ENCODE assay signal across 8 cellular contexts in genomic region chr14:90759370-90760054, GRCh38. TPM values are rescaled to one million over a fixed set of nuclear protein-coding genes. Genes with fewer than 3 reads are reported as not detected.
DNase-seq lines count a peak whose midpoint lies in the region; ATAC-seq and TF ChIP-seq lines count a peak whose summit lies in the region.

No MANE protein-coding gene starts in this region.

- ATAC-seq in GM18517 (IDR thresholded peaks at IDR 0.05; ENCODE audit: unreplicated experiment): peak; percentile 50
- ATAC-seq in HG03175 (IDR thresholded peaks at IDR 0.05; ENCODE audit: unreplicated experiment): peak; percentile 35
- ATAC-seq in upper lobe of right lung: no peak
- ATAC-seq in GM18520 (IDR thresholded peaks at IDR 0.05; ENCODE audit: unreplicated experiment): no peak

- peaks cover 10% of the 10 kb centered on the region for H3K4me1 Mint-ChIP-seq in chondrocyte (ENCODE audit: low read depth)

- TF ChIP-seq CTCF in chondrocyte (IDR thresholded peaks at IDR 0.05) (no peak), prostate gland (IDR thresholded peaks at IDR 0.05) (no peak), upper lobe of right lung (IDR thresholded peaks at IDR 0.05) (no peak)

- H3K36me3 ChIP-seq in prostate gland: no peaks in the 10 kb centered on the region
- H3K36me3 ChIP-seq in upper lobe of right lung: no peaks in the 10 kb centered on the region
- H3K36me3 ChIP-seq in effector memory CD4-positive, alpha-beta T cell (ENCODE audit: control insufficient read depth, insufficient read depth, low read length): no peaks in the 10 kb centered on the region

- DNase-seq in chondrocyte (ENCODE audit: low spot score) (no peak), prostate gland (ENCODE audit: low spot score) (no peak), GOT3 (lab: John Stamatoyannopoulos, UW) (no peak), upper lobe of right lung (no peak)
- DNase-seq in effector memory CD4-positive, alpha-beta T cell: no peak

- H3K27ac Mint-ChIP-seq in chondrocyte (ENCODE audit: unreplicated experiment): peak overlapping the region; percentile 55

- H3K27ac ChIP-seq in prostate gland: peak overlapping the region; percentile 85 to 87
- no peak overlapping the region for H3K27ac ChIP-seq in upper lobe of right lung
- H3K27ac ChIP-seq in effector memory CD4-positive, alpha-beta T cell (ENCODE audit: insufficient read depth, low read length, poor library complexity, severe bottlenecking): no peak overlapping the region

- intact Hi-C loops in prostate gland (cut with DNase I) (loop anchor here (2.0 to 5.0 kb wide), 3 partner anchors 62 to 457 kb away; partner anchors contain the start of gene CALM1), upper lobe of right lung (cut with DNase I) (no loop called here)

- peak overlapping the region; percentile 75 for H3K4me3 Mint-ChIP-seq in chondrocyte (ENCODE audit: unreplicated experiment)

- peaks cover 17% of the 10 kb centered on the region for H3K9me3 Mint-ChIP-seq in chondrocyte (ENCODE audit: low read depth)

- H3K36me3 Mint-ChIP-seq in chondrocyte (ENCODE audit: low read depth): peaks cover 6% of the 10 kb centered on the region

- no peaks in the 10 kb centered on the region for H3K9me3 ChIP-seq in prostate gland
- peaks cover 8% of the 10 kb centered on the region for H3K9me3 ChIP-seq in upper lobe of right lung
- H3K9me3 ChIP-seq in effector memory CD4-positive, alpha-beta T cell (ENCODE audit: control insufficient read depth, low read length): peaks cover 5% of the 10 kb centered on the region

- 84% methylated on average over 7 of the region's 7 CpGs for WGBS in prostate gland

- H3K27me3 Mint-ChIP-seq in chondrocyte (ENCODE audit: low read depth): no peaks in the 10 kb centered on the region

- H3K4me3 ChIP-seq in prostate gland (no peak overlapping the region), upper lobe of right lung (no peak overlapping the region)
- H3K4me3 ChIP-seq in effector memory CD4-positive, alpha-beta T cell (ENCODE audit: insufficient read depth, low read depth, low read length, poor library complexity, severe bottlenecking): no peak overlapping the region

- TF ChIP-seq POLR2A in prostate gland (IDR thresholded peaks at IDR 0.05): no peak

- H3K4me1 ChIP-seq in prostate gland (replicated peaks) (peaks cover 8% of the 10 kb centered on the region), upper lobe of right lung (peaks cover 18% of the 10 kb centered on the region)
- H3K4me1 ChIP-seq in effector memory CD4-positive, alpha-beta T cell (ENCODE audit: control insufficient read depth, insufficient read depth, low read length, poor library complexity, severe bottlenecking): peaks cover 15% of the 10 kb centered on the region

- no peaks in the 10 kb centered on the region for H3K27me3 ChIP-seq in prostate gland (replicated peaks; ENCODE audit: insufficient read depth)
- H3K27me3 ChIP-seq in upper lobe of right lung: no peaks in the 10 kb centered on the region
- no peaks in the 10 kb centered on the region for H3K27me3 ChIP-seq in effector memory CD4-positive, alpha-beta T cell (replicated peaks; ENCODE audit: control insufficient read depth, insufficient read depth, low read length, poor library complexity, severe bottlenecking)

RNA-seq across cellular contexts. Expression of gene TTC7B, which starts 56.7 kb away (rescaled TPM):
- total RNA-seq in chondrocyte: 29.9 to 45.6 TPM (median 40.3 TPM) in 3 replicates
- 10 to 100 TPM; 25.0 to 40.7 TPM for total RNA-seq in prostate gland
- total RNA-seq in upper lobe of right lung: 41.5 TPM

Comparison
In these comparisons a context has a peak if more than half of its experiments do, and no peak if none do; other contexts are left out.
1. ATAC-seq: peak in GM18517 (single experiment) and HG03175 (single experiment); none in upper lobe of right lung (single experiment) and GM18520 (single experiment).
2. H3K27ac ChIP-seq: peak in prostate gland (2 of 2); none in upper lobe of right lung (single experiment) and effector memory CD4-positive, alpha-beta T cell (single experiment).